Comparison of ENCODE assay signal across 18 cellular contexts in genomic region chr4:113560579-113560978, GRCh38.
A peak's percentile ranks its signal among the peaks of the same experiment; 100 is the strongest.
DNase-seq lines count a peak whose midpoint lies in the region; ATAC-seq, FAIRE-seq and TF ChIP-seq lines count a peak whose summit lies in the region.
"Had no signal": no experiment of that assay in that cellular context is flagged by ENCODE, and none has a peak within 500 bp of the region (broad histone marks: within the 10 kb centered on the region; RNA-seq: fewer than 3 reads in every experiment).

No MANE protein-coding gene starts in this region.

- no peak for DNase-seq in activated T-cell treated with anti-CD3 and anti-CD28 coated beads, Interleukin-2, amount 50 U/mL, for 24 hours
- DNase-seq in activated T-cell treated with anti-CD3 and anti-CD28 coated beads, Interleukin-2, amount 50 U/mL, for 72 hours, result no peak
- no peak for DNase-seq in WERI-Rb-1
- DNase-seq in endothelial cell of umbilical vein (ENCODE audit: low read depth, low spot score), result peak; percentile 78
- DNase-seq in retinal pigment epithelial cell (ENCODE audit: low read depth), result no peak
- no peak for DNase-seq in MG63
- DNase-seq: activated CD4-positive, CD25-positive, alpha-beta regulatory T cell; H9; immature natural killer cell; NCI-H1092; nucleus accumbens; stimulated activated CD4-positive, alpha-beta T cell treated with anti-CD3 and anti-CD28 coated beads, Interleukin-4, amount 100 ng/mL, for 4 hours had no signal

- BruUV-seq in endothelial cell of umbilical vein (replicated peaks; lab: Mats Ljungman, UMichigan), result no TSS peak

- no peak overlapping the region for H3K4me3 ChIP-seq in WERI-Rb-1 (ENCODE audit: low read depth, low read length)
- no peak overlapping the region for H3K4me3 ChIP-seq in endothelial cell of umbilical vein (replicated peaks in 1 of 3; ENCODE audit: insufficient read depth in 1 of 3, low read depth in 1 of 3, low read length in 3 of 3)
- no peak overlapping the region for H3K4me3 ChIP-seq in retinal pigment epithelial cell (ENCODE audit: low read length)
- H3K4me3 ChIP-seq in MG63, result no peak overlapping the region
- H3K4me3 ChIP-seq: tibial nerve had no signal

- POLR2A ChIA-PET in endothelial cell of umbilical vein (lab: Charles Lee), result interaction anchor here (0.7 kb wide), 1 partner anchor 108 kb away, joined by 3 read pairs; no protein-coding TSS in a partner anchor

- no peaks in the 10 kb centered on the region for H3K27me3 Mint-ChIP-seq in activated T-cell treated with anti-CD3 and anti-CD28 coated beads, Interleukin-2, amount 50 U/mL, for 24 hours
- no peaks in the 10 kb centered on the region for H3K27me3 Mint-ChIP-seq in activated T-cell treated with anti-CD3 and anti-CD28 coated beads, Interleukin-2, amount 50 U/mL, for 72 hours (ENCODE audit: low read depth)
- H3K27me3 Mint-ChIP-seq: central memory CD8-positive, alpha-beta T cell had no signal

- H3K27ac Mint-ChIP-seq in activated T-cell treated with anti-CD3 and anti-CD28 coated beads, Interleukin-2, amount 50 U/mL, for 24 hours, result peak overlapping the region; percentile 52
- H3K27ac Mint-ChIP-seq in activated T-cell treated with anti-CD3 and anti-CD28 coated beads, Interleukin-2, amount 50 U/mL, for 72 hours, result no peak overlapping the region
- H3K27ac Mint-ChIP-seq: immature natural killer cell had no signal

- CTCF ChIA-PET in endothelial cell of umbilical vein (lab: Charles Lee), result interaction anchor here (1.9 kb wide), 1 partner anchor 13 kb away, joined by 9 read pairs; no protein-coding TSS in a partner anchor

- peak; percentile 71 for FAIRE-seq in endothelial cell of umbilical vein (lab: Jason Lieb, UNC)
- FAIRE-seq: endometrium, GM12892 had no signal

- dilution Hi-C loops in endothelial cell of umbilical vein (cut with MboI; ENCODE audit: extremely low pct_ligation_motif_present, low sequenced_read_pairs), result no loop called here

- H3K9me1 ChIP-seq in endothelial cell of umbilical vein (replicated peaks; ENCODE audit: control insufficient read depth, extremely low read depth, insufficient read depth, low read length), result no peaks in the 10 kb centered on the region

- peaks cover 69% of the 10 kb centered on the region for H3K36me3 Mint-ChIP-seq in activated T-cell treated with anti-CD3 and anti-CD28 coated beads, Interleukin-2, amount 50 U/mL, for 24 hours (ENCODE audit: low read depth)
- peaks cover 3 to 4% of the 10 kb centered on the region in 2 donors for H3K36me3 Mint-ChIP-seq in activated T-cell treated with anti-CD3 and anti-CD28 coated beads, Interleukin-2, amount 50 U/mL, for 72 hours (ENCODE audit: insufficient read depth in 2 of 2)

- no peaks in the 10 kb centered on the region for H3K9me3 ChIP-seq in WERI-Rb-1 (ENCODE audit: severe bottlenecking)
- no peaks in the 10 kb centered on the region for H3K9me3 ChIP-seq in endothelial cell of umbilical vein (replicated peaks; ENCODE audit: control insufficient read depth, insufficient read depth, low read length)
- H3K9me3 ChIP-seq in MG63, result no peaks in the 10 kb centered on the region
- H3K9me3 ChIP-seq: tibial nerve had no signal

- peaks cover 18% of the 10 kb centered on the region for H3K4me1 ChIP-seq in endothelial cell of umbilical vein (ENCODE audit: control insufficient read depth, extremely low read depth, insufficient read depth, low read length)

- H3K27ac ChIP-seq in WERI-Rb-1 (peak overlapping the region; percentile 46), endothelial cell of umbilical vein (ENCODE audit: insufficient read depth, low read depth, low read length) (no peak overlapping the region)
- H3K27ac ChIP-seq: tibial nerve had no signal

- intact Hi-C loops in endothelial cell of umbilical vein (cut with micrococcal nuclease), result loop anchor here (1.0 to 10.0 kb wide), 3 partner anchors 9 to 334 kb away; partner anchors contain the start of gene CAMK2D

- H3K4me3 Mint-ChIP-seq in activated T-cell treated with anti-CD3 and anti-CD28 coated beads, Interleukin-2, amount 50 U/mL, for 24 hours, result no peak overlapping the region
- H3K4me3 Mint-ChIP-seq in activated T-cell treated with anti-CD3 and anti-CD28 coated beads, Interleukin-2, amount 50 U/mL, for 72 hours, result no peak overlapping the region
- H3K4me3 Mint-ChIP-seq: central memory CD8-positive, alpha-beta T cell; H9; immature natural killer cell had no signal

- peaks cover 26% of the 10 kb centered on the region for H3K4me1 Mint-ChIP-seq in activated T-cell treated with anti-CD3 and anti-CD28 coated beads, Interleukin-2, amount 50 U/mL, for 24 hours (ENCODE audit: low read depth)
- peaks cover 23% of the 10 kb centered on the region for H3K4me1 Mint-ChIP-seq in activated T-cell treated with anti-CD3 and anti-CD28 coated beads, Interleukin-2, amount 50 U/mL, for 72 hours (ENCODE audit: low read depth)

- ATAC-seq in activated T-cell treated with anti-CD3 and anti-CD28 coated beads, Interleukin-2, amount 50 U/mL, for 72 hours (replicated peaks in 1 of 2), result no peak
- ATAC-seq in GM18519 (IDR thresholded peaks at IDR 0.05; ENCODE audit: low FRiP score, unreplicated experiment), result no peak
- no peak for ATAC-seq in GM19395 (IDR thresholded peaks at IDR 0.05; ENCODE audit: unreplicated experiment)

- H4K20me1 ChIP-seq in endothelial cell of umbilical vein (replicated peaks; ENCODE audit: control insufficient read depth, extremely low read depth, insufficient read depth, low read length), result no peaks in the 10 kb centered on the region

- no peaks in the 10 kb centered on the region for H3K9me3 Mint-ChIP-seq in activated T-cell treated with anti-CD3 and anti-CD28 coated beads, Interleukin-2, amount 50 U/mL, for 24 hours
- no peaks in the 10 kb centered on the region for H3K9me3 Mint-ChIP-seq in activated T-cell treated with anti-CD3 and anti-CD28 coated beads, Interleukin-2, amount 50 U/mL, for 72 hours
- H3K9me3 Mint-ChIP-seq: central memory CD8-positive, alpha-beta T cell; H9; immature natural killer cell had no signal

- H2AFZ ChIP-seq in endothelial cell of umbilical vein (ENCODE audit: low read depth, low read length), result no peak overlapping the region

- no peak overlapping the region for H3K4me2 ChIP-seq in endothelial cell of umbilical vein (ENCODE audit: insufficient read depth, low read length)

- H3K79me2 ChIP-seq in endothelial cell of umbilical vein (ENCODE audit: control insufficient read depth, insufficient read depth, low read length), result no peaks in the 10 kb centered on the region

- H3K36me3 ChIP-seq in WERI-Rb-1, result no peaks in the 10 kb centered on the region; the same call in 1 of the 2 replicates
- H3K36me3 ChIP-seq in endothelial cell of umbilical vein (ENCODE audit: control insufficient read depth in 2 of 2, extremely low read depth in 1 of 2, insufficient read depth in 2 of 2, low read length in 2 of 2), result no peaks in the 10 kb centered on the region
- no peaks in the 10 kb centered on the region for H3K36me3 ChIP-seq in MG63
- H3K36me3 ChIP-seq: tibial nerve had no signal

- H3K9ac ChIP-seq in endothelial cell of umbilical vein (replicated peaks; ENCODE audit: extremely low read depth, insufficient read depth, low read length), result no peak overlapping the region

- no peak for TF ChIP-seq POLR2A in endothelial cell of umbilical vein (IDR thresholded peaks at IDR 0.05; ENCODE audit: low read depth, low read length)

- no peaks in the 10 kb centered on the region for H3K27me3 ChIP-seq in WERI-Rb-1 (ENCODE audit: insufficient read depth, low read depth, severe bottlenecking)
- H3K27me3 ChIP-seq in endothelial cell of umbilical vein (ENCODE audit: control insufficient read depth in 2 of 2, insufficient read depth in 2 of 2, low read length in 2 of 2), result no peaks in the 10 kb centered on the region
- H3K27me3 ChIP-seq in MG63, result no peaks in the 10 kb centered on the region
- H3K27me3 ChIP-seq: tibial nerve had no signal

- TF ChIP-seq CTCF in WERI-Rb-1 (IDR thresholded peaks at IDR 0.05; ENCODE audit: low read depth, low read length), result no peak
- TF ChIP-seq CTCF in endothelial cell of umbilical vein (IDR thresholded peaks at IDR 0.05; ENCODE audit: extremely low read depth in 1 of 2, insufficient read depth in 1 of 2, low read depth in 1 of 2, low read length in 2 of 2), result no peak
- TF ChIP-seq CTCF in retinal pigment epithelial cell (conservative IDR thresholded peaks at IDR 0.05; ENCODE audit: low read depth, low read length), result peak; percentile 6

TF ChIP-seq in endothelial cell of umbilical vein, 7 proteins besides CTCF, POLR2A, EP300 and RAD21:
- TF ChIP-seq MAX (IDR thresholded peaks at IDR 0.05; ENCODE audit: insufficient read depth, insufficient read length) (no peak), JUN (IDR thresholded peaks at IDR 0.05; ENCODE audit: borderline replicate concordance, insufficient read depth, insufficient read length, low read depth) (no peak), FOS (IDR thresholded peaks at IDR 0.05; ENCODE audit: borderline replicate concordance, insufficient read depth, low read length) (no peak), EZH2 (IDR thresholded peaks at IDR 0.05; ENCODE audit: borderline replicate concordance, low read depth, low read length, severe bottlenecking) (no peak), GATA2 (IDR thresholded peaks at IDR 0.05; ENCODE audit: insufficient read depth, insufficient read length, low read depth, low read length) (no peak), MYC (IDR thresholded peaks at IDR 0.05; ENCODE audit: low read depth, low read length) (no peak)
